1 cellular context compared by ENCODE assay signal in the genomic region with DNA sequence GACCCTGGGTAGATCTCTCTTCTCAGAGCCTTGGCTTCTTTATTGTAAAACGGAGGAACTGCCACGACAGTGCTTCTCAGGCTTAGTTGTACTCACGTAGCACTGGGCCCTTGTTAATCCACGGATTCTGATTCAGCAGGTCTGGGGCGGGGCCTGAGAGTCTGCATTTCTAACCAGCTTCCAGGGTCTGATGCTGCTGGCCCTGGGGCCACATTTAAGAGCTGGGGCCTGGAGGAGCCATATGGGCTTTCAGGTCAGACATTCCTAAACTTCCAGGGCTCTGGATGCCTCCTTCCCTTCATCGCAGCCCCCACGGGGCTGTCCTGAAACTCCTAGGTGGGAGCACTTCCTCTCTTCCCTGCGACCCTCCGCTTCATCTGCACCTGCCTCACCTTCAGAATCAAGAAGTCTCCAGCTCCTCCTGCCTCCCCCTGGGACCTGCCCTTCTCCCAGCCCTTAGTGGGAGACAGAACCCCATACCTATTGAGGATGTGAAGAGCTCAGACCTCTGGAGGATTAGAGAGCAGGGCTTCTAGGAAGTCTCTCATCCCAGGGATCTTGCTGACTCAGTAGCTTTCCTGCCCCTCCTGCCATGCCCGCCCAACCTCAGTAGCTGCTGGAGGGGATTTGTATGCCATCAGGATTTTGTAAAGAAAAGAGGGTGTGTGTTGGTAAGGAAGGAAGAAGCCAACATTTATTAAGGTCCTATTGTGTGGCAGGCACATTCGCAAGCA.
TF ChIP-seq lines count a peak whose summit lies in the region.

No MANE protein-coding gene starts in this region.

TF ChIP-seq in H1, 55 proteins besides CTCF, POLR2A, EP300 and RAD21 (continued from another document):
- TF ChIP-seq CEBPB (IDR thresholded peaks at IDR 0.05; ENCODE audit: low read depth, low read length) (no peak), RBBP5 (IDR thresholded peaks at IDR 0.05; ENCODE audit: borderline replicate concordance, low read depth, low read length) (no peak), JUND (IDR thresholded peaks at IDR 0.05; ENCODE audit: low read length) (no peak), HDAC2 (IDR thresholded peaks at IDR 0.05; ENCODE audit: borderline replicate concordance in 1 of 2, low read depth in 2 of 2, low read length in 2 of 2) (no peak), PHF8 (conservative IDR thresholded peaks at IDR 0.05; ENCODE audit: low read depth, low read length) (no peak), ZNF274 (IDR thresholded peaks at IDR 0.05; ENCODE audit: borderline replicate concordance, extremely low read depth, low read length) (no peak), SIN3A (conservative IDR thresholded peaks at IDR 0.05 in 1 of 2, IDR thresholded peaks at IDR 0.05 in 1 of 2; ENCODE audit: low read depth in 1 of 2, low read length in 2 of 2) (no peak), CBX8 (IDR thresholded peaks at IDR 0.05; ENCODE audit: borderline replicate concordance, low read depth, low read length) (no peak), SAP30 (IDR thresholded peaks at IDR 0.05; ENCODE audit: insufficient read depth, insufficient replicate concordance, low read length) (no peak), CHD1 (IDR thresholded peaks at IDR 0.05; ENCODE audit: low read depth, low read length) (no peak), MAFK (IDR thresholded peaks at IDR 0.05; ENCODE audit: low read depth, low read length) (no peak), SIRT6 (IDR thresholded peaks at IDR 0.05; ENCODE audit: low read length) (no peak)
- TF ChIP-seq, protein P1, sequence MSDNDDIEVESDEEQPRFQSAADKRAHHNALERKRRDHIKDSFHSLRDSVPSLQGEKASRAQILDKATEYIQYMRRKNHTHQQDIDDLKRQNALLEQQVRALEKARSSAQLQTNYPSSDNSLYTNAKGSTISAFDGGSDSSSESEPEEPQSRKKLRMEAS (IDR thresholded peaks at IDR 0.05): no peak
